Comparison of ENCODE assay signal across 13 cellular contexts in genomic region chr2:202249864-202250263, GRCh38. TPM values are rescaled to one million over a fixed set of nuclear protein-coding genes. Genes with fewer than 3 reads are reported as not detected.
DNase-seq lines count a peak whose midpoint lies in the region; ATAC-seq and TF ChIP-seq lines count a peak whose summit lies in the region.
"Had no signal": no experiment of that assay in that cellular context is flagged by ENCODE, and none has a peak within 500 bp of the region (broad histone marks: within the 10 kb centered on the region; RNA-seq: fewer than 3 reads in every experiment).

No MANE protein-coding gene starts in this region.

- H3K27me3 Mint-ChIP-seq in WTC11 (ENCODE audit: low read depth) (peaks cover 2% of the 10 kb centered on the region; the same call in 1 of the 2 replicates), type B pancreatic cell (peaks cover 15% of the 10 kb centered on the region)

- H3K36me3 Mint-ChIP-seq in WTC11, result peaks cover 4% of the 10 kb centered on the region
- no peaks in the 10 kb centered on the region for H3K36me3 Mint-ChIP-seq in type B pancreatic cell
- no peaks in the 10 kb centered on the region for H3K36me3 Mint-ChIP-seq in activated naive CD4-positive, alpha-beta T cell treated with anti-CD3 and anti-CD28 coated beads, Interleukin-2, amount 50 U/mL, for 72 hours

- no peak for TF ChIP-seq POLR2A in heart left ventricle (IDR thresholded peaks at IDR 0.05)

- CTCF ChIA-PET in WTC11 (lab: Charles Lee), result interaction anchor here (0.7 kb wide), 1 partner anchor 53 kb away, joined by 3 read pairs; no protein-coding TSS in a partner anchor

- no peak for ATAC-seq in heart left ventricle
- ATAC-seq in WTC11, result peak; percentile 95
- ATAC-seq in HG02623 (IDR thresholded peaks at IDR 0.05; ENCODE audit: unreplicated experiment), result no peak
- no peak for ATAC-seq in activated naive CD4-positive, alpha-beta T cell treated with anti-CD3 and anti-CD28 coated beads, Interleukin-2, amount 50 U/mL, for 72 hours
- ATAC-seq: left cardiac atrium; naive thymus-derived CD4-positive, alpha-beta T cell had no signal

- H3K4me1 Mint-ChIP-seq in WTC11 (peaks cover 17% of the 10 kb centered on the region), type B pancreatic cell (ENCODE audit: unreplicated experiment) (no peaks in the 10 kb centered on the region)

- H3K4me3 Mint-ChIP-seq in WTC11 (peak overlapping the region; percentile 57), type B pancreatic cell (peak overlapping the region; percentile 8)
- H3K4me3 Mint-ChIP-seq: naive thymus-derived CD4-positive, alpha-beta T cell had no signal

- peak overlapping the region; percentile 99 for H3K27ac Mint-ChIP-seq in WTC11
- H3K27ac Mint-ChIP-seq in type B pancreatic cell, result peak overlapping the region; percentile 82
- no peak overlapping the region for H3K27ac Mint-ChIP-seq in activated naive CD4-positive, alpha-beta T cell treated with anti-CD3 and anti-CD28 coated beads, Interleukin-2, amount 50 U/mL, for 72 hours
- H3K27ac Mint-ChIP-seq: naive thymus-derived CD4-positive, alpha-beta T cell had no signal

- H3K4me1 ChIP-seq in left ventricle myocardium inferior, result peaks cover 5% of the 10 kb centered on the region
- H3K4me1 ChIP-seq in heart left ventricle, result no peaks in the 10 kb centered on the region

- 47 to 51% (median 48%) methylated on average over 6 of the region's 6 CpGs for WGBS in heart left ventricle, 4 donors

- H3K9me3 ChIP-seq in left ventricle myocardium inferior (replicated peaks) (peaks cover 7% of the 10 kb centered on the region), heart left ventricle (no peaks in the 10 kb centered on the region)

- H3K4me3 ChIP-seq in left ventricle myocardium inferior, result no peak overlapping the region
- no peak overlapping the region for H3K4me3 ChIP-seq in heart left ventricle

- H3K27ac ChIP-seq in left ventricle myocardium inferior (replicated peaks), result peak overlapping the region; percentile 38
- no peak overlapping the region for H3K27ac ChIP-seq in heart left ventricle
- H3K27ac ChIP-seq: brain microvascular endothelial cell had no signal

- DNase-seq in left ventricle myocardium inferior (no peak), heart left ventricle (no peak), WTC11 (ENCODE audit: low spot score) (peak; percentile 70), iris pigment epithelial cell (ENCODE audit: low read depth) (peak; percentile 33), type B pancreatic cell (ENCODE audit: extremely low spot score, unreplicated experiment) (no peak), Ammon's horn (ENCODE audit: low spot score) (no peak)
- no peak for DNase-seq in activated naive CD4-positive, alpha-beta T cell treated with anti-CD3 and anti-CD28 coated beads, Interleukin-2, amount 50 U/mL, for 72 hours (ENCODE audit: low spot score in 2 of 2)
- DNase-seq: activated gamma-delta T cell; brain microvascular endothelial cell; left cardiac atrium; naive thymus-derived CD4-positive, alpha-beta T cell; NCI-H2107 had no signal

- TF ChIP-seq CTCF in left ventricle myocardium inferior (IDR thresholded peaks at IDR 0.05; ENCODE audit: borderline replicate concordance) (no peak), heart left ventricle (IDR thresholded peaks at IDR 0.05) (no peak), WTC11 (IDR thresholded peaks at IDR 0.05) (no peak), type B pancreatic cell (conservative IDR thresholded peaks at IDR 0.05) (no peak)

- H3K9me3 Mint-ChIP-seq in WTC11 (peaks cover 6% of the 10 kb centered on the region), type B pancreatic cell (no peaks in the 10 kb centered on the region)
- no peaks in the 10 kb centered on the region for H3K9me3 Mint-ChIP-seq in activated naive CD4-positive, alpha-beta T cell treated with anti-CD3 and anti-CD28 coated beads, Interleukin-2, amount 50 U/mL, for 72 hours

- intact Hi-C loops in left ventricle myocardium inferior (cut with micrococcal nuclease) (no loop called here), heart left ventricle (cut with DNase I) (no loop called here)

- H3K36me3 ChIP-seq in left ventricle myocardium inferior (no peaks in the 10 kb centered on the region), heart left ventricle (no peaks in the 10 kb centered on the region)
- H3K36me3 ChIP-seq: brain microvascular endothelial cell had no signal

- POLR2A ChIA-PET in WTC11 (lab: Charles Lee), result interaction anchor here (0.7 to 0.9 kb wide), 4 partner anchors 115 to 1035 kb away, joined by 3 to 5 read pairs (median 4); partner anchors contain the start of gene BMPR2

- H3K27me3 ChIP-seq in left ventricle myocardium inferior (ENCODE audit: low read depth) (no peaks in the 10 kb centered on the region), heart left ventricle (no peaks in the 10 kb centered on the region)
- H3K27me3 ChIP-seq: brain microvascular endothelial cell had no signal

TF ChIP-seq in WTC11, 78 proteins besides CTCF, POLR2A, EP300 and RAD21 (continues in another document):
- TF ChIP-seq TEAD4 (CRISPR knock-in tag; IDR thresholded peaks at IDR 0.05) (no peak), ZBTB43 (CRISPR knock-in tag; IDR thresholded peaks at IDR 0.05) (no peak), USF2 (CRISPR knock-in tag; IDR thresholded peaks at IDR 0.05) (peak; percentile 51), ETV6 (CRISPR knock-in tag; IDR thresholded peaks at IDR 0.05) (0 out of 2 replicates have a peak, but pooled peaks have one; percentile 28), FOXK1 (CRISPR knock-in tag; IDR thresholded peaks at IDR 0.05) (peak; percentile 86), ZNF532 (CRISPR knock-in tag; IDR thresholded peaks at IDR 0.05; ENCODE audit: borderline replicate concordance) (no peak), CDX4 (CRISPR knock-in tag; IDR thresholded peaks at IDR 0.05; ENCODE audit: borderline replicate concordance) (no peak), ZNF416 (CRISPR knock-in tag; IDR thresholded peaks at IDR 0.05) (no peak)

RNA-seq across cellular contexts. Expression of gene SUMO1, which starts 11.5 kb away (rescaled TPM):
- total RNA-seq in left ventricle myocardium inferior (71.2 TPM), heart left ventricle (10 to 100 TPM; 43.5 to 75.2 (median 65.3) TPM), WTC11 (2021) (172 to 181 TPM (median 172 TPM) in 3 replicates), type B pancreatic cell (ENCODE audit: low replicate concordance) (102 and 119 TPM in 2 replicates)
- 10 to 100 TPM; 63.8 to 87.9 TPM for polyA plus RNA-seq in heart left ventricle
- 100 to 1,000 TPM; 106 to 121 TPM for total RNA-seq in activated naive CD4-positive, alpha-beta T cell treated with anti-CD3 and anti-CD28 coated beads, Interleukin-2, amount 50 U/mL, for 72 hours

RNA-seq across cellular contexts. Expression of gene NOP58, which starts 15.7 kb away (rescaled TPM):
- total RNA-seq in left ventricle myocardium inferior (21.4 TPM), heart left ventricle (10 to 100 TPM; 12.9 to 26.6 (median 21.3) TPM), WTC11 (2021) (124 to 136 TPM (median 129 TPM) in 3 replicates), type B pancreatic cell (ENCODE audit: low replicate concordance) (68.0 and 79.4 TPM in 2 replicates)
- 10 to 100 TPM; 24.3 to 32.6 TPM for polyA plus RNA-seq in heart left ventricle
- 100 to 1,000 TPM; 112 to 165 TPM for total RNA-seq in activated naive CD4-positive, alpha-beta T cell treated with anti-CD3 and anti-CD28 coated beads, Interleukin-2, amount 50 U/mL, for 72 hours

Comparison
In these comparisons a context has a peak if more than half of its experiments do, and no peak if none do; other contexts are left out.
1. DNase-seq: peak in WTC11 (single experiment) and iris pigment epithelial cell (single experiment); none in left ventricle myocardium inferior (single experiment), heart left ventricle (0 of 5), type B pancreatic cell (single experiment), activated naive CD4-positive, alpha-beta T cell treated with anti-CD3 and anti-CD28 coated beads, Interleukin-2, amount 50 U/mL, for 72 hours (0 of 2) and Ammon's horn (single experiment).
2. H3K27ac Mint-ChIP-seq: peak in WTC11 (single experiment) and type B pancreatic cell (single experiment); none in activated naive CD4-positive, alpha-beta T cell treated with anti-CD3 and anti-CD28 coated beads, Interleukin-2, amount 50 U/mL, for 72 hours (0 of 2).